Comparison of ENCODE assay signal across 8 cellular contexts in genomic region chr11:117122546-117122945, GRCh38.
"Had no signal": no experiment of that assay in that cellular context is flagged by ENCODE, and none has a peak within 500 bp of the region (broad histone marks: within the 10 kb centered on the region; RNA-seq: fewer than 3 reads in every experiment).

No MANE protein-coding gene starts in this region.

- ATAC-seq: HCT116, K562 had no signal

- H3K4me3 ChIP-seq: HAP-1, K562 had no signal

- H3K36me3 ChIP-seq: HAP-1 had no signal

- H3K4me3 Mint-ChIP-seq: HFFc6 had no signal

- H3K27ac Mint-ChIP-seq: HFFc6 had no signal

- DNase-seq: GOT3, H7, HFFc6, IMR-90, KG1 had no signal

- H3K9me3 Mint-ChIP-seq: HFFc6 had no signal

- H3K9me3 ChIP-seq: HAP-1 had no signal
